In the genomic region with DNA sequence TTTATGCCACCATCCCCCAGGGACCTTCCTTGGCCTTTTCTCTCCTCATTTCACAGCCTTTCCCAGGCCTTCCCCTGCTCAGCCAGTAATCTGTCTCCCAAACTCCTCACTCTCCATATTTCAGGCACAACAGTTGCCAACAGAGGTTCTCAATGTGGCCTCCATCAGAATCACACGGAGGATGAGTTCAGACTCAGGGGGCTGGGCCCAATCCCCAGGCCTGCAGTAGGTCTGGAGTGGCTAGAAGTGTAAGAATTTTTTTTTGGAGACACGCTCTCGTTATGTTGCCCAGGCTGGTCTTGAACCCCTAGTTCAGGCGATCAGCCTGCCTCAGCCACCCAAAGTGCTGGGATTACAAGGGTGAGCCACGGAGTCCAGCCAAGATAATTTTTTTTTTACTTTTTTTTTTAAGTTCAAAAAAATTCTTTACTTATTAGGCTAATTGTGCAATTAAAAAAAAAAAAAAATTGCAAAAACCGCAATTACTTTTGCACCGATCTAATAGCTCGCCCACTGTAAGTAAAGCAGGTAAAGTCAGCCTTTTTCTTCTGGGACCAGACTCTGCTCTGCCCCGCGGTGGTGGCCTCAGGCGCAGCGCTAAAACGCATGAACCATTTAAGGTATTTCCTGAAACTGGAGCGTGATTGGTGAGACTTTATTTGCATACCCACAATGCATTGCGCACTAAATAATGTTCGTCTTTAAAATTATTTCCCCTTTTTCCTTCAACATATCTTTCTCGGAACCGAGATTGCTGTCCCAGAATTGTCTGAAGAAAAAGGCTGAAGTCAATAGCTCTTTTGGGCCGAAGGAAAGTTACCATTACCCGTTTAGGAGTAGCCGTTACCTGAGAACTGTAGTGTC, we compare ENCODE assay signal across 8 cellular contexts. TPM values are rescaled to one million over a fixed set of nuclear protein-coding genes. Genes with fewer than 3 reads are reported as not detected.
DNase-seq lines count a peak whose midpoint lies in the region; ATAC-seq and TF ChIP-seq lines count a peak whose summit lies in the region.

No MANE protein-coding gene starts in this region.

- no peaks in the 10 kb centered on the region for H3K36me3 ChIP-seq in liver (ENCODE audit: control insufficient read depth in 4 of 4, insufficient read depth in 3 of 4, low read depth in 1 of 4, low read length in 3 of 4)

- TF ChIP-seq RAD21 in liver (IDR thresholded peaks at IDR 0.05): peak; percentile 81 to 83

- DNase-seq in C1 segment of cervical spinal cord (lab: John Stamatoyannopoulos, UW) (peak in 12 of 14 donors; percentile 61 to 96 (median 78)), NCI-H748 treated with DMSO at 0.1 percent for 48 hours (lab: John Stamatoyannopoulos, UW) (peak; percentile 82), dermis blood vessel endothelial cell (peak; percentile 95)
- DNase-seq in activated CD4-positive, alpha-beta T cell treated with anti-CD3 and anti-CD28 coated beads, Interleukin-2, amount 50 U/mL, for 48 hours: peak; percentile 88 to 90
- peak; percentile 82 to 89 for DNase-seq in stimulated activated CD4-positive, alpha-beta T cell treated with anti-CD3 and anti-CD28 coated beads, Interleukin-2, amount 100 ng/mL, for 48 hours

- no peak overlapping the region for H3K4me3 ChIP-seq in liver (ENCODE audit: low read depth in 1 of 3, low read length in 3 of 3)

- H3K4me1 ChIP-seq in liver (ENCODE audit: control insufficient read depth in 4 of 4, insufficient read depth in 4 of 4, low read length in 3 of 4): peaks cover 0 to 4% (median 2%) of the 10 kb centered on the region in 4 donors

- peak; percentile 93 for TF ChIP-seq CTCF in liver (IDR thresholded peaks at IDR 0.05; ENCODE audit: low read depth, low read length, missing input control)

- H3K9ac ChIP-seq in liver (ENCODE audit: low read depth in 1 of 2, low read length in 2 of 2): peak overlapping the region; percentile 17 to 75

- ATAC-seq in GM19395 (IDR thresholded peaks at IDR 0.05; ENCODE audit: unreplicated experiment) (peak; percentile 45), HG03571 (IDR thresholded peaks at IDR 0.05; ENCODE audit: unreplicated experiment) (peak; percentile 45)

- H3K27me3 ChIP-seq in liver (ENCODE audit: control insufficient read depth in 4 of 4, insufficient read depth in 4 of 4, low read length in 3 of 4): no peaks in the 10 kb centered on the region

- peak overlapping the region; percentile 95 to 100 for H3K27ac ChIP-seq in liver (ENCODE audit: low read depth in 1 of 2, low read length in 2 of 2)

- no peaks in the 10 kb centered on the region for H3K9me3 ChIP-seq in liver (ENCODE audit: control insufficient read depth in 4 of 4, low read length in 3 of 4)

- WGBS in liver: 13% methylated on average over 21 of the region's 21 CpGs

TF ChIP-seq in liver, 16 proteins besides CTCF, POLR2A, EP300 and RAD21:
- TF ChIP-seq GABPA (IDR thresholded peaks at IDR 0.05 in 1 of 2, conservative IDR thresholded peaks at IDR 0.05 in 1 of 2): no peak
- peak; percentile 6 for TF ChIP-seq YY1 (IDR thresholded peaks at IDR 0.05)

RNA-seq across cellular contexts. Expression of gene KIAA2013, which starts 18.7 kb away (rescaled TPM):
- total RNA-seq in dermis blood vessel endothelial cell (87.1 and 117 TPM in 2 replicates), liver (10 to 100 TPM; 26.3 to 77.5 TPM)
- 10 to 100 TPM; 16.8 to 39.6 TPM for polyA plus RNA-seq in liver

RNA-seq across cellular contexts. Expression of gene PLOD1, which starts 27.0 kb away (rescaled TPM):
- total RNA-seq in dermis blood vessel endothelial cell (242 and 359 TPM in 2 replicates), liver (10 to 100 TPM; 54.9 to 82.9 TPM)
- 10 to 100 TPM; 48.0 to 73.0 TPM for polyA plus RNA-seq in liver

RNA-seq across cellular contexts. Expression of gene NPPB, which starts 48.8 kb away (rescaled TPM):
- not detected in 2 replicates for total RNA-seq in dermis blood vessel endothelial cell
- total RNA-seq in liver: not detected
- polyA plus RNA-seq in liver: not detected

RNA-seq across cellular contexts. Expression of gene NPPA, which starts 59.9 kb away (rescaled TPM):
- not detected in 2 replicates for total RNA-seq in dermis blood vessel endothelial cell
- total RNA-seq in liver: not detected
- polyA plus RNA-seq in liver: under 1 TPM in 1 of 2 donors, not detected in 1; 0.12 TPM
